13 cellular contexts compared by ENCODE assay signal in the genomic region with DNA sequence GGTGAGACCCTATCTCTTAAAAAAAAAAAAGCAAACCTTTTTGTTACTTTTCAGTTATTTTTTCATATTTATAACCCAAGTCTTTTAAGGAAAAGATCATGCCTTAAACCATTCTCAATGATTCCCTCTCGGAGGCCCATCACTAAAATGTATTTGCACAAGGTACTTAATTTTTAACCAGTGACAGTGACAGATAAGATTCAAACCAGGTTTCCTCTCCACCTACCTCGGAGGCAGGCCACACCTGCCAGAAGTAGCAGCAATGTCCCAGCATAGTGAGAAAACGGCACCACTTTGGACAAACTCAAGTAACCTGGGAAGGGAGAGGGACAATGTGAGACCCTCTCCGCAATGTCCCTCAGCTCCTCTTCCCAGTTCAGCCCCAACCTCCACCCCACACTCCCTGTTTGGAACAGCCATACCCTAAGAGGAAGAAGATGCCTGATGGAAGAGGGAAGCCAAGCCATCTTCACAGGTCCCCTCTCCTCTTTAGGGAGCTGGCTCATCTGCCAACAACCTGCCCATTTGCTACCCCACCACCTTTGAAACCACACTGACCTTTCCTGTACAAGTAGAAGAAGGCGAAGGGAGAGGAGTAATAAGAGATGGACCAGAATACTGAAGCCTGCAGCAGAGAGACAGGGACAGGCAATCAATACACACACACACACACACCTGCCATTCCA. TPM values are rescaled to one million over a fixed set of nuclear protein-coding genes. Genes with fewer than 3 reads are reported as not detected.
DNase-seq lines count a peak whose midpoint lies in the region; ATAC-seq and TF ChIP-seq lines count a peak whose summit lies in the region.
"Had no signal": no experiment of that assay in that cellular context is flagged by ENCODE, and none has a peak within 500 bp of the region (broad histone marks: within the 10 kb centered on the region; RNA-seq: fewer than 3 reads in every experiment).

No MANE protein-coding gene starts in this region.

- H3K9me3 ChIP-seq in stomach smooth muscle (ENCODE audit: control insufficient read depth in 2 of 2, low read length in 2 of 2) = no peaks in the 10 kb centered on the region
- no peaks in the 10 kb centered on the region for H3K9me3 ChIP-seq in right cardiac atrium (ENCODE audit: control insufficient read depth, low read length)

- H3K4me1 ChIP-seq in stomach smooth muscle (ENCODE audit: control insufficient read depth, insufficient read depth, low read length) (peaks cover 25% of the 10 kb centered on the region), right cardiac atrium (ENCODE audit: control insufficient read depth, insufficient read depth, low read length) (peaks cover 7% of the 10 kb centered on the region)

- intact Hi-C loops in activated T-helper 1 cell treated with anti-CD3 and anti-CD28 coated beads, Interleukin-12 subunit alpha, Interleukin-12 subunit beta, Interleukin-2, Interleukin-4 antibody, amounts not matched to agents 30 ng/mL and 10 ng/mL and 1 ng/mL, durations not matched to agents 14 hours and 24 hours and 36 hours (cut with micrococcal nuclease) = no loop called here
- intact Hi-C loops in right cardiac atrium (cut with DNase I) = no loop called here

- TF ChIP-seq CTCF in mesothelial cell of epicardium (IDR thresholded peaks at IDR 0.05; ENCODE audit: unreplicated experiment) = no peak

- no peaks in the 10 kb centered on the region for H3K27me3 Mint-ChIP-seq in activated naive CD4-positive, alpha-beta T cell treated with anti-CD3 and anti-CD28 coated beads, Interleukin-2, amount 50 U/mL, for 24 hours
- H3K27me3 Mint-ChIP-seq in activated T-helper 1 cell treated with anti-CD3 and anti-CD28 coated beads, Interleukin-12 subunit alpha, Interleukin-12 subunit beta, Interleukin-2, Interleukin-4 antibody, amounts not matched to agents 30 ng/mL and 10 ng/mL and 1 ng/mL, durations not matched to agents 14 hours and 24 hours and 36 hours (ENCODE audit: insufficient read depth) = no peaks in the 10 kb centered on the region
- no peaks in the 10 kb centered on the region for H3K27me3 Mint-ChIP-seq in mesothelial cell of epicardium (ENCODE audit: low read depth)

- H3K36me3 Mint-ChIP-seq in activated naive CD4-positive, alpha-beta T cell treated with anti-CD3 and anti-CD28 coated beads, Interleukin-2, amount 50 U/mL, for 24 hours = peaks cover 1% of the 10 kb centered on the region
- H3K36me3 Mint-ChIP-seq in activated T-helper 1 cell treated with anti-CD3 and anti-CD28 coated beads, Interleukin-12 subunit alpha, Interleukin-12 subunit beta, Interleukin-2, Interleukin-4 antibody, amounts not matched to agents 30 ng/mL and 10 ng/mL and 1 ng/mL, durations not matched to agents 14 hours and 24 hours and 36 hours (ENCODE audit: low read depth) = peaks cover 22% of the 10 kb centered on the region
- H3K36me3 Mint-ChIP-seq in mesothelial cell of epicardium = peaks cover 6% of the 10 kb centered on the region

- H3K4me1 Mint-ChIP-seq in activated naive CD4-positive, alpha-beta T cell treated with anti-CD3 and anti-CD28 coated beads, Interleukin-2, amount 50 U/mL, for 24 hours = peaks cover 36% of the 10 kb centered on the region
- H3K4me1 Mint-ChIP-seq in activated T-helper 1 cell treated with anti-CD3 and anti-CD28 coated beads, Interleukin-12 subunit alpha, Interleukin-12 subunit beta, Interleukin-2, Interleukin-4 antibody, amounts not matched to agents 30 ng/mL and 10 ng/mL and 1 ng/mL, durations not matched to agents 14 hours and 24 hours and 36 hours (ENCODE audit: low read depth) = peaks cover 34% of the 10 kb centered on the region
- H3K4me1 Mint-ChIP-seq in mesothelial cell of epicardium = peaks cover 28% of the 10 kb centered on the region

- H3K4me3 ChIP-seq in stomach smooth muscle (ENCODE audit: low read length in 2 of 2) (peak overlapping the region in 1 of 2 donors; percentile 77), right cardiac atrium (ENCODE audit: low read length) (no peak overlapping the region)
- H3K4me3 ChIP-seq: cardiac muscle cell had no signal

- H3K27me3 ChIP-seq in stomach smooth muscle (ENCODE audit: control insufficient read depth in 1 of 2, insufficient read depth in 2 of 2, low read length in 2 of 2) (no peaks in the 10 kb centered on the region), right cardiac atrium (ENCODE audit: control insufficient read depth, insufficient read depth) (no peaks in the 10 kb centered on the region)
- H3K27me3 ChIP-seq: cardiac muscle cell had no signal

- H3K27ac Mint-ChIP-seq in activated naive CD4-positive, alpha-beta T cell treated with anti-CD3 and anti-CD28 coated beads, Interleukin-2, amount 50 U/mL, for 24 hours = peak overlapping the region; percentile 12
- H3K27ac Mint-ChIP-seq in activated T-helper 1 cell treated with anti-CD3 and anti-CD28 coated beads, Interleukin-12 subunit alpha, Interleukin-12 subunit beta, Interleukin-2, Interleukin-4 antibody, amounts not matched to agents 30 ng/mL and 10 ng/mL and 1 ng/mL, durations not matched to agents 14 hours and 24 hours and 36 hours = peak overlapping the region; percentile 1
- peak overlapping the region; percentile 19 for H3K27ac Mint-ChIP-seq in mesothelial cell of epicardium

- no peak for DNase-seq in activated naive CD4-positive, alpha-beta T cell treated with Interleukin-2 at 50 U/mL for 16 hours
- DNase-seq in activated T-helper 1 cell treated with anti-CD3 and anti-CD28 coated beads, Interleukin-12 subunit alpha, Interleukin-12 subunit beta, Interleukin-2, Interleukin-4 antibody, amounts not matched to agents 30 ng/mL and 10 ng/mL and 1 ng/mL, durations not matched to agents 14 hours and 24 hours and 36 hours (ENCODE audit: low spot score) = no peak
- no peak for DNase-seq in mesothelial cell of epicardium (ENCODE audit: low spot score in 2 of 2, unreplicated experiment in 2 of 2)
- DNase-seq in central memory CD4-positive, alpha-beta T cell = no peak
- no peak for DNase-seq in right cardiac atrium
- DNase-seq: NCI-H1048, NCI-H345, T1000 had no signal

- H3K9ac ChIP-seq in stomach smooth muscle (ENCODE audit: low read length in 2 of 2) = peak overlapping the region; percentile 58 to 98

- H3K4me3 Mint-ChIP-seq in activated naive CD4-positive, alpha-beta T cell treated with anti-CD3 and anti-CD28 coated beads, Interleukin-2, amount 50 U/mL, for 24 hours = peak overlapping the region; percentile 31
- H3K4me3 Mint-ChIP-seq in activated T-helper 1 cell treated with anti-CD3 and anti-CD28 coated beads, Interleukin-12 subunit alpha, Interleukin-12 subunit beta, Interleukin-2, Interleukin-4 antibody, amounts not matched to agents 30 ng/mL and 10 ng/mL and 1 ng/mL, durations not matched to agents 14 hours and 24 hours and 36 hours = peak overlapping the region; percentile 98
- peak overlapping the region; percentile 97 for H3K4me3 Mint-ChIP-seq in mesothelial cell of epicardium

- H3K27ac ChIP-seq in stomach smooth muscle (ENCODE audit: low read length) = no peak overlapping the region
- no peak overlapping the region for H3K27ac ChIP-seq in right cardiac atrium (ENCODE audit: low read length)
- H3K27ac ChIP-seq: cardiac muscle cell had no signal

- 85% methylated on average over 5 of the region's 5 CpGs for WGBS in right cardiac atrium

- peaks cover 18 to 19% of the 10 kb centered on the region in 2 donors for H3K36me3 ChIP-seq in stomach smooth muscle (ENCODE audit: control insufficient read depth in 2 of 2, insufficient read depth in 2 of 2, low read length in 2 of 2)

- no peaks in the 10 kb centered on the region for H3K9me3 Mint-ChIP-seq in activated naive CD4-positive, alpha-beta T cell treated with anti-CD3 and anti-CD28 coated beads, Interleukin-2, amount 50 U/mL, for 24 hours
- H3K9me3 Mint-ChIP-seq in activated T-helper 1 cell treated with anti-CD3 and anti-CD28 coated beads, Interleukin-12 subunit alpha, Interleukin-12 subunit beta, Interleukin-2, Interleukin-4 antibody, amounts not matched to agents 30 ng/mL and 10 ng/mL and 1 ng/mL, durations not matched to agents 14 hours and 24 hours and 36 hours = no peaks in the 10 kb centered on the region
- no peaks in the 10 kb centered on the region for H3K9me3 Mint-ChIP-seq in mesothelial cell of epicardium

- ATAC-seq in HG03196 (IDR thresholded peaks at IDR 0.05; ENCODE audit: unreplicated experiment) (no peak), right cardiac atrium (no peak)
- ATAC-seq: Panc1 had no signal

RNA-seq across cellular contexts. Expression of a gene that starts 2.3 kb away (rescaled TPM):
- 45.7 and 46.5 TPM in 2 replicates for total RNA-seq in activated T-helper 1 cell treated with anti-CD3 and anti-CD28 coated beads, Interleukin-12 subunit alpha, Interleukin-12 subunit beta, Interleukin-2, Interleukin-4 antibody, amounts not matched to agents 30 ng/mL and 10 ng/mL and 1 ng/mL, durations not matched to agents 14 hours and 24 hours and 36 hours
- total RNA-seq in mesothelial cell of epicardium (54.1 to 55.4 TPM (median 54.6 TPM) in 3 replicates), right cardiac atrium (10 to 100 TPM; 28.4 to 37.0 (median 31.7) TPM)
- polyA plus RNA-seq in right cardiac atrium = 28.1 TPM

RNA-seq across cellular contexts. Expression of a gene that starts 5.8 kb away (rescaled TPM):
- not detected in 2 replicates for total RNA-seq in activated T-helper 1 cell treated with anti-CD3 and anti-CD28 coated beads, Interleukin-12 subunit alpha, Interleukin-12 subunit beta, Interleukin-2, Interleukin-4 antibody, amounts not matched to agents 30 ng/mL and 10 ng/mL and 1 ng/mL, durations not matched to agents 14 hours and 24 hours and 36 hours
- total RNA-seq in mesothelial cell of epicardium (not detected in 3 replicates), right cardiac atrium (not detected)
- not detected for polyA plus RNA-seq in right cardiac atrium
- total RNA-seq: cardiac muscle cell had no signal
- polyA plus RNA-seq: cardiac muscle cell had no signal

RNA-seq across cellular contexts. Expression of a gene that starts 14.3 kb away (rescaled TPM):
- total RNA-seq in activated T-helper 1 cell treated with anti-CD3 and anti-CD28 coated beads, Interleukin-12 subunit alpha, Interleukin-12 subunit beta, Interleukin-2, Interleukin-4 antibody, amounts not matched to agents 30 ng/mL and 10 ng/mL and 1 ng/mL, durations not matched to agents 14 hours and 24 hours and 36 hours = not detected in 2 replicates
- total RNA-seq in mesothelial cell of epicardium (0.67 to 1.8 TPM (median 0.82 TPM) in 3 replicates), right cardiac atrium (not detected)
- not detected for polyA plus RNA-seq in right cardiac atrium
- total RNA-seq: cardiac muscle cell had no signal
- polyA plus RNA-seq: cardiac muscle cell had no signal

RNA-seq across cellular contexts. Expression of a gene that starts 20.0 kb away (rescaled TPM):
- total RNA-seq in activated T-helper 1 cell treated with anti-CD3 and anti-CD28 coated beads, Interleukin-12 subunit alpha, Interleukin-12 subunit beta, Interleukin-2, Interleukin-4 antibody, amounts not matched to agents 30 ng/mL and 10 ng/mL and 1 ng/mL, durations not matched to agents 14 hours and 24 hours and 36 hours = 4.7 and 4.9 TPM in 2 replicates
- total RNA-seq in mesothelial cell of epicardium (1.5 to 2.3 TPM (median 2.3 TPM) in 3 replicates), right cardiac atrium (1 to 10 TPM; 2.1 to 3.8 (median 2.3) TPM)
- 5.0 TPM for polyA plus RNA-seq in right cardiac atrium

RNA-seq across cellular contexts. Expression of a gene that starts 20.7 kb away (rescaled TPM):
- not detected in 2 replicates for total RNA-seq in activated T-helper 1 cell treated with anti-CD3 and anti-CD28 coated beads, Interleukin-12 subunit alpha, Interleukin-12 subunit beta, Interleukin-2, Interleukin-4 antibody, amounts not matched to agents 30 ng/mL and 10 ng/mL and 1 ng/mL, durations not matched to agents 14 hours and 24 hours and 36 hours
- total RNA-seq in mesothelial cell of epicardium (0.89 to 1.4 TPM (median 1.3 TPM) in 3 replicates), right cardiac atrium (not detected)
- 0.18 TPM for polyA plus RNA-seq in right cardiac atrium
- total RNA-seq: cardiac muscle cell had no signal
- polyA plus RNA-seq: cardiac muscle cell had no signal

Comparison
In these comparisons a context has a peak if more than half of its experiments do, and no peak if none do; other contexts are left out.
1. H3K4me3 Mint-ChIP-seq: peak in every context shown above with its lines; median percentile 98 in activated T-helper 1 cell treated with anti-CD3 and anti-CD28 coated beads, Interleukin-12 subunit alpha, Interleukin-12 subunit beta, Interleukin-2, Interleukin-4 antibody, amounts not matched to agents 30 ng/mL and 10 ng/mL and 1 ng/mL, durations not matched to agents 14 hours and 24 hours and 36 hours; 97 in mesothelial cell of epicardium; 31 in activated naive CD4-positive, alpha-beta T cell treated with anti-CD3 and anti-CD28 coated beads, Interleukin-2, amount 50 U/mL, for 24 hours.